20 cellular contexts compared by ENCODE assay signal in the genomic region with DNA sequence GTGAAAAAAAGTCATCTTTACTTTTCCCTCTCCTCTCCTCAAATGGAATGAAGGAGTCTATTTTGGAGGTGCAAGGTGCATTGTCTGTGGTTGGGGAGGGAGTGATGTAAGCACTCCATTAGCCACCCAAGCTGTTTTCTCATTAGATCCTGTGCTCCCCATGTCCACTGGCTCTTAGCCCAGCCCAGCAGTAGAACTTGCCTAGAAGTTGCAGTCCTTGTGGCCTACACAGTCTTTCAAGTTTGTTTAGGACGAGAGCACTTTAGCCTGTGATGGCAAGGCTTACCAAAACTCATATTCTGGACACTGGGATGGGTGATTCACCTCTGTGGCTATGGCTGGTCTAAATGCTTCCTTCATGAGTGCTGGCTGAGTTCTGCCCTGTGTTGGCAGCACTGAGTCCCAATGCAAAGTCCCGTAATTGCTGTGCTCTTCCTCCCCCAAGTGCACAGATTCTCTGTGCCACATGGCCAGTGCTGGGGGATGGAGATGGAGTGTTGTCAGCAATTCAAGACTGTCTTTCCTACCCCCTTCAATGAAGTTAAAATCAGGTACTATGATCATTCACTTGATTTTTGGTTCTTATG. TPM values are rescaled to one million over a fixed set of nuclear protein-coding genes. Genes with fewer than 3 reads are reported as not detected.
DNase-seq lines count a peak whose midpoint lies in the region; ATAC-seq, FAIRE-seq and TF ChIP-seq lines count a peak whose summit lies in the region.
"Had no signal": no experiment of that assay in that cellular context is flagged by ENCODE, and none has a peak within 500 bp of the region (broad histone marks: within the 10 kb centered on the region; RNA-seq: fewer than 3 reads in every experiment).

No MANE protein-coding gene starts in this region.

- H3K4me1 ChIP-seq in HCT116 (ENCODE audit: control insufficient read depth in 1 of 2, insufficient read depth in 2 of 2, low read length in 2 of 2) = no peaks in the 10 kb centered on the region
- H3K4me1 ChIP-seq in H1 (replicated peaks in 1 of 4; ENCODE audit: control insufficient read depth in 3 of 4, insufficient read depth in 4 of 4, low read length in 3 of 4) = no peaks in the 10 kb centered on the region
- H3K4me1 ChIP-seq in esophagus squamous epithelium = no peaks in the 10 kb centered on the region
- H3K4me1 ChIP-seq in osteoblast (ENCODE audit: insufficient read depth, low read length) = no peaks in the 10 kb centered on the region
- H3K4me1 ChIP-seq: BLaER1 had no signal

- ATAC-seq in HCT116 (peak; percentile 50), left lobe of liver (peak; percentile 36), HG02678 (IDR thresholded peaks at IDR 0.05; ENCODE audit: unreplicated experiment) (no peak)

- H3K9ac ChIP-seq in HCT116 (ENCODE audit: low read length) = no peak overlapping the region
- H3K9ac ChIP-seq in H1 (replicated peaks in 1 of 4; ENCODE audit: extremely low read depth in 1 of 4, low read depth in 3 of 4, low read length in 3 of 4) = no peak overlapping the region
- H3K9ac ChIP-seq: BLaER1 had no signal

- no peak overlapping the region for H2BK12ac ChIP-seq in H1 (ENCODE audit: low read depth, low read length)

- intact Hi-C loops in HCT116 (cut with micrococcal nuclease) = no loop called here
- intact Hi-C loops in posterior cingulate gyrus (cut with DNase I) = no loop called here
- intact Hi-C loops in esophagus squamous epithelium (cut with DNase I) = no loop called here

- no peak overlapping the region for H3K4me3 ChIP-seq in HCT116 (replicated peaks in 1 of 2; ENCODE audit: low read depth in 1 of 2, low read length in 2 of 2)
- no peak overlapping the region for H3K4me3 ChIP-seq in H1 (ENCODE audit: extremely low read depth in 1 of 4, insufficient read depth in 2 of 4, low read depth in 3 of 4, low read length in 4 of 4)
- H3K4me3 ChIP-seq in esophagus squamous epithelium = no peak overlapping the region
- no peak overlapping the region for H3K4me3 ChIP-seq in osteoblast (ENCODE audit: insufficient read depth, low read length)
- H3K4me3 ChIP-seq: BLaER1 had no signal

- no peak overlapping the region for H3K14ac ChIP-seq in H1 (ENCODE audit: insufficient read length)

- H3K4me2 ChIP-seq in HCT116 (ENCODE audit: low read length) (no peak overlapping the region), H1 (ENCODE audit: insufficient read depth in 1 of 2, low read depth in 2 of 2, low read length in 2 of 2) (no peak overlapping the region), osteoblast (ENCODE audit: insufficient read depth, low read length) (no peak overlapping the region)
- H3K4me2 ChIP-seq: BLaER1 had no signal

- H4K8ac ChIP-seq in H1 (ENCODE audit: extremely low read depth, insufficient read depth, low read length) = no peak overlapping the region

- no peak overlapping the region for H4K5ac ChIP-seq in H1 (ENCODE audit: insufficient read length, low read depth, low read length)

- TF ChIP-seq POLR2A in HCT116 (IDR thresholded peaks at IDR 0.05; ENCODE audit: borderline replicate concordance, extremely low read depth, insufficient read depth, insufficient read length) (no peak), H1 (IDR thresholded peaks at IDR 0.05; ENCODE audit: control extremely low read depth in 1 of 2, low read depth in 2 of 2, low read length in 2 of 2) (no peak), esophagus squamous epithelium (IDR thresholded peaks at IDR 0.05) (no peak)

- H2BK120ac ChIP-seq in H1 (replicated peaks; ENCODE audit: low read depth, low read length) = no peak overlapping the region

- H2BK20ac ChIP-seq in H1 (ENCODE audit: low read length) = no peak overlapping the region

- no peak overlapping the region for H4K91ac ChIP-seq in H1 (replicated peaks; ENCODE audit: insufficient read length, low read length)

- H3K79me1 ChIP-seq in H1 (ENCODE audit: low read depth, low read length) = no peaks in the 10 kb centered on the region

- CTCF ChIA-PET in HCT116 (lab: Charles Lee) (no interaction called here), H1 (lab: Charles Lee; ENCODE audit: partially characterized antibody) (interaction anchor here (0.6 to 1.0 kb wide), 4 partner anchors 43 to 389 kb away, joined by 3 to 5 read pairs (median 3); no protein-coding TSS in a partner anchor)

- TF ChIP-seq CTCF in HCT116 (IDR thresholded peaks at IDR 0.05 in 2 of 3, conservative IDR thresholded peaks at IDR 0.05 in 1 of 3; ENCODE audit: borderline replicate concordance in 1 of 3, insufficient read depth in 1 of 3, low read depth in 2 of 3, low read length in 2 of 3) (no peak), H1 (IDR thresholded peaks at IDR 0.05; ENCODE audit: control extremely low read depth in 1 of 3, insufficient read depth in 1 of 3, low read depth in 1 of 3, low read length in 3 of 3) (peak in 2 of 3 experiments; percentile 2 to 9; a peak in 2 of 4 replicates), esophagus squamous epithelium (IDR thresholded peaks at IDR 0.05) (no peak), osteoblast (IDR thresholded peaks at IDR 0.05; ENCODE audit: extremely low read depth, low read depth, low read length) (no peak)

- no peak overlapping the region for H3K27ac ChIP-seq in HCT116 (ENCODE audit: low read depth, low read length)
- H3K27ac ChIP-seq in H1 (ENCODE audit: low read depth, low read length) = no peak overlapping the region
- peak overlapping the region in 2 of 4 donors; percentile 15 to 34 for H3K27ac ChIP-seq in esophagus squamous epithelium
- no peak overlapping the region for H3K27ac ChIP-seq in osteoblast (ENCODE audit: low read depth, low read length)
- H3K27ac ChIP-seq: BLaER1 had no signal

- no peak for TF ChIP-seq EP300 in H1 (IDR thresholded peaks at IDR 0.05; ENCODE audit: borderline replicate concordance in 1 of 2, low read depth in 2 of 2, low read length in 2 of 2)

- no peak overlapping the region for H2AFZ ChIP-seq in HCT116 (ENCODE audit: low read depth, low read length, poor library complexity, severe bottlenecking)
- H2AFZ ChIP-seq in H1 (ENCODE audit: low read length) = no peak overlapping the region
- H2AFZ ChIP-seq in osteoblast (ENCODE audit: low read length) = no peak overlapping the region

- H3K9me2 ChIP-seq in HCT116 (ENCODE audit: insufficient read depth) = no peaks in the 10 kb centered on the region

- H3K27me3 ChIP-seq in HCT116 (ENCODE audit: insufficient read depth, low read length) (peaks cover 35% of the 10 kb centered on the region), H1 (replicated peaks in 1 of 4; ENCODE audit: control insufficient read depth in 3 of 4, extremely low read depth in 1 of 4, insufficient read depth in 3 of 4, low read length in 3 of 4) (no peaks in the 10 kb centered on the region), esophagus squamous epithelium (peaks cover 0 to 6% (median 0%) of the 10 kb centered on the region in 4 donors), osteoblast (ENCODE audit: insufficient read depth, low read length) (no peaks in the 10 kb centered on the region)
- H3K27me3 ChIP-seq: BLaER1 had no signal

- no peak for TF ChIP-seq RAD21 in HCT116 (IDR thresholded peaks at IDR 0.05; ENCODE audit: low read depth)
- TF ChIP-seq RAD21 in H1 (IDR thresholded peaks at IDR 0.05 in 1 of 2, conservative IDR thresholded peaks at IDR 0.05 in 1 of 2; ENCODE audit: low read depth in 2 of 2, low read length in 2 of 2) = no peak

- no peaks in the 10 kb centered on the region for H3K36me3 ChIP-seq in HCT116 (ENCODE audit: control insufficient read depth in 1 of 2, insufficient read depth in 2 of 2, low read length in 2 of 2)
- no peaks in the 10 kb centered on the region for H3K36me3 ChIP-seq in H1 (ENCODE audit: control insufficient read depth in 2 of 4, insufficient read depth in 4 of 4, low read length in 3 of 4)
- no peaks in the 10 kb centered on the region for H3K36me3 ChIP-seq in esophagus squamous epithelium
- H3K36me3 ChIP-seq in osteoblast (ENCODE audit: insufficient read depth, low read length) = no peaks in the 10 kb centered on the region
- H3K36me3 ChIP-seq: BLaER1 had no signal

- no peak overlapping the region for H3K23ac ChIP-seq in H1 (ENCODE audit: insufficient read length)

- H3K4ac ChIP-seq in H1 (replicated peaks; ENCODE audit: insufficient read length, low read depth, low read length) = no peak overlapping the region

- no peak overlapping the region for H2BK15ac ChIP-seq in H1 (ENCODE audit: low read length)

- H3K23me2 ChIP-seq in H1 (ENCODE audit: low read depth, low read length) = no peaks in the 10 kb centered on the region

- FAIRE-seq in H1 (lab: Jason Lieb, UNC) = no peak
- FAIRE-seq: H54 had no signal

- BruUV-seq in HCT116 (replicated peaks; lab: Mats Ljungman, UMichigan) = no TSS peak

- H2AK5ac ChIP-seq in H1 (ENCODE audit: low read depth, low read length) = no peak overlapping the region

- no peak overlapping the region for H3K56ac ChIP-seq in H1 (replicated peaks; ENCODE audit: insufficient read length, low read depth, low read length)

- H4K20me1 ChIP-seq in HCT116 (ENCODE audit: insufficient read depth) (no peaks in the 10 kb centered on the region), H1 (replicated peaks in 1 of 2; ENCODE audit: control insufficient read depth in 1 of 2, insufficient read depth in 2 of 2, low read length in 2 of 2) (no peaks in the 10 kb centered on the region), osteoblast (ENCODE audit: insufficient read depth, low read length) (no peaks in the 10 kb centered on the region)
- H4K20me1 ChIP-seq: BLaER1 had no signal

- no peak overlapping the region for H3K18ac ChIP-seq in H1 (ENCODE audit: extremely low read depth, low read length)

- H3K9me3 ChIP-seq in HCT116 (ENCODE audit: control insufficient read depth in 1 of 2, insufficient read depth in 1 of 2, low read depth in 1 of 2, low read length in 2 of 2) = no peaks in the 10 kb centered on the region
- no peaks in the 10 kb centered on the region for H3K9me3 ChIP-seq in H1 (ENCODE audit: insufficient read depth in 2 of 2, low read depth in 1 of 2, low read length in 1 of 2)
- no peaks in the 10 kb centered on the region for H3K9me3 ChIP-seq in esophagus squamous epithelium
- H3K9me3 ChIP-seq in osteoblast (ENCODE audit: low read depth, low read length) = no peaks in the 10 kb centered on the region
- H3K9me3 ChIP-seq: BLaER1 had no signal

- H3K79me2 ChIP-seq in HCT116 (ENCODE audit: insufficient read depth, low read length) (no peaks in the 10 kb centered on the region), H1 (ENCODE audit: control insufficient read depth in 1 of 2, insufficient read depth in 2 of 2, low read length in 2 of 2) (no peaks in the 10 kb centered on the region), osteoblast (ENCODE audit: insufficient read depth, low read length) (no peaks in the 10 kb centered on the region)

- H2BK5ac ChIP-seq in H1 (ENCODE audit: low read depth, low read length) = no peak overlapping the region

- RAD21 ChIA-PET in HCT116 (lab: Charles Lee; ENCODE audit: low non-redundant PET in 1 of 2, low total read pairs in 2 of 2, uncharacterized antibody in 2 of 2, unreplicated experiment in 2 of 2) = no interaction called here

- WGBS in H1 (ENCODE audit: extremely low coverage in 1 of 2, insufficient coverage in 1 of 2, insufficient read length in 1 of 2, insufficient replicate concordance in 2 of 2, low coverage in 1 of 2, low lambda C conversion rate in 2 of 2, missing lambda C conversion rate in 1 of 2), 2 experiments = 94% methylated on average over 2 of the region's 2 CpGs; no CpG with 5 or more reads in 1 of the 2 experiments
- WGBS in esophagus squamous epithelium, 2 donors = 67 to 92% methylated on average over 2 of the region's 2 CpGs

- POLR2A ChIA-PET in HCT116 (lab: Charles Lee) = no interaction called here
- POLR2A ChIA-PET in H1 (lab: Charles Lee; ENCODE audit: partially characterized antibody) = no interaction called here

- DNase-seq in HCT116 (ENCODE audit: low read depth, low spot score) = no peak
- DNase-seq in H1 (ENCODE audit: low read depth in 1 of 2, low spot score in 2 of 2) = no peak
- DNase-seq in left lobe of liver (ENCODE audit: low spot score) = no peak
- DNase-seq in posterior cingulate gyrus = no peak
- no peak for DNase-seq in esophagus squamous epithelium (lab: John Stamatoyannopoulos, UW)
- no peak for DNase-seq in osteoblast (ENCODE audit: insufficient read length, low spot score, missing footprints)
- DNase-seq: 8988T; CD4-positive, alpha-beta memory T cell; DMS153; DMS79; GDM1; HCEC 1CT; HFFc6 had no signal

RNA-seq across cellular contexts. Expression of gene SLC22A25, which starts 15.8 kb away (rescaled TPM):
- total RNA-seq in HCT116 (2021; ENCODE audit: unreplicated experiment) (not detected), left lobe of liver (33.5 TPM), esophagus squamous epithelium (under 1 TPM in 1 of 4 donors, not detected in 3; 0.29 TPM), osteoblast (not detected in 2 replicates)
- not detected in 2 replicates for polyA plus RNA-seq in HCT116 (2012)
- total RNA-seq in H1 (2021; fragmentation: NEBNext Ultra II Directional; extraction: Animal tissue kit (Norgen Biotek cat#: 25700)) = not detected in 2 replicates
- polyA plus RNA-seq in H1 (2011; rRNA removed) = not detected in 2 replicates
- not detected for polyA plus RNA-seq in H1 (2011; cell fraction: cytosol; rRNA removed)
- 0.06 TPM for polyA plus RNA-seq in H1 (2011; cell fraction: nucleus; rRNA removed)
- not detected in 4 replicates for polyA plus RNA-seq in H1 (2012, experiment 1 of 2)
- polyA plus RNA-seq in H1 (2012, experiment 2 of 2) = not detected
- not detected for polyA plus RNA-seq in H1 (2013, experiment 1 of 2)
- polyA plus RNA-seq in H1 (2013, experiment 2 of 2) = not detected
- polyA minus RNA-seq in H1 (2011; rRNA and poly(A)+ RNA removed) = 0.06 TPM in 1 of 2 replicates, not detected in the other
- polyA minus RNA-seq in H1 (2011; cell fraction: cytosol; rRNA and poly(A)+ RNA removed) = not detected
- not detected for polyA minus RNA-seq in H1 (2011; cell fraction: nucleus; rRNA and poly(A)+ RNA removed)
- total RNA-seq: A673; CD4-positive, alpha-beta memory T cell; Daoy; HFFc6 had no signal
- polyA plus RNA-seq: AG04450; CD14-positive monocyte; CD4-positive, alpha-beta memory T cell had no signal

Comparison
In these comparisons a context has a peak if more than half of its experiments do, and no peak if none do; other contexts are left out.
1. CTCF ChIP-seq: peak in H1 (2 of 3); none in HCT116 (0 of 3), esophagus squamous epithelium (0 of 6) and osteoblast (single experiment).
2. RNA of gene SLC22A25, which starts 15.8 kb away (total RNA-seq): 33.5 TPM in left lobe of liver (single experiment); not detected in HCT116 (single experiment), 0.29 TPM in esophagus squamous epithelium, not detected in H1 and not detected in osteoblast; every median in the first group is over 10 times any median in the second.
3. Of the 16 proteins assayed by ChIP-seq in both H1 and HCT116: peak only in H1: CTCF; only in HCT116: none; in both: none; in neither: 15.